In the genomic region with DNA sequence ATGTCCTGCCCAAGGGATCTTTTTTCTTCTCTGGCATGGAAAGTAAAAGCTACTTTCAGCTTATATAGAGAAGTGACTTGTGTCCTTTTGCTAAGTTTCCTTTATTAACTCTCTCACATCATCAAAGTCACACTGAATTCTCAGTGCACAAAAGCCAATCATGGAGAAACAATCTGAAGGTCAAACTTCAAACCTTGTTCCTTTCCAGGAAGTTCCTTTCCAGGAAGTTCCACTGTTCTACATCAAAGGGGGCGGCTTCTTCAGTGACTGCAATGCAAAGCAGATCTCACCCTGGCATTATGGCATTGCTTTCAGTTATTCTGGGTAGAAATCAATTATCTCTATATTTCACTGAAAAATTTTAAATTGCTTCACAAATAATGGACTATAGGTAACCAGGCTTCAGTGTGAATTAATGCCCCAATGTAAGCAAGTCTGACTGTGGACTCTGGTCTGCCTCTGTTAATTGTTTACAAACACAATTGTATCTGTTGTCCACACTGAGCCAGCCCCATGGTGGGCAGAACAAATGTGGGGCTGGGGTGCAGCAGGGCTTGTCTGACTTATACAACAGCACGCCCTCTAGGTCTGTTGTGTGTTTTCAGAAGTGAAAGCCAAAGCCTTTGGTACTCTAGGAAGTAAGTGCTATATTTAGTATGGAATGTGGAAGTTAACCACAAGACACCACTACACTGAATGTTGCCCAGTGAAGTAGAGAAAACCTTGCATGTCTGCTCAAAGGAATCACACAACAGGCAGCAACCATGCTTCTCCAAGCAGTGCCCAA, we compare ENCODE assay signal across 9 cellular contexts.
DNase-seq lines count a peak whose midpoint lies in the region; ATAC-seq, FAIRE-seq and TF ChIP-seq lines count a peak whose summit lies in the region.
"Had no signal": no experiment of that assay in that cellular context is flagged by ENCODE, and none has a peak within 500 bp of the region (broad histone marks: within the 10 kb centered on the region; RNA-seq: fewer than 3 reads in every experiment).

No MANE protein-coding gene starts in this region.

- no peaks in the 10 kb centered on the region for H3K27me3 ChIP-seq in layer of hippocampus (ENCODE audit: control insufficient read depth, insufficient read depth, low read length)

- FAIRE-seq in D721Med (lab: Jason Lieb, UNC), result no peak

- TF ChIP-seq CTCF in D721Med (IDR thresholded peaks at IDR 0.05; ENCODE audit: insufficient read depth, missing control alignments), result no peak

- intact Hi-C loops in Right ventricle myocardium superior (cut with DNase I) (no loop called here), cardiac septum (cut with DNase I) (no loop called here)

- ATAC-seq in Right ventricle myocardium superior (ENCODE audit: poor library complexity) (peak; percentile 88), HG03196 (IDR thresholded peaks at IDR 0.05; ENCODE audit: unreplicated experiment) (no peak)

- DNase-seq in Right ventricle myocardium superior, result no peak
- DNase-seq in cardiac septum (ENCODE audit: low spot score), result no peak
- peak; percentile 87 for DNase-seq in astrocyte of the hippocampus (ENCODE audit: low read depth, low spot score)
- no peak for DNase-seq in NCI-H82 (lab: John Stamatoyannopoulos, UW)
- DNase-seq in D721Med (ENCODE audit: insufficient read length, low spot score), result no peak
- no peak for DNase-seq in NCI-H146 (lab: John Stamatoyannopoulos, UW)
- DNase-seq: activated gamma-delta T cell had no signal

- peak overlapping the region; percentile 1 for H3K27ac ChIP-seq in layer of hippocampus (ENCODE audit: low read depth, low read length)
